Comparison of ENCODE assay signal across 8 cellular contexts in genomic region chr1:95086949-95087533, GRCh38. TPM values are rescaled to one million over a fixed set of nuclear protein-coding genes. Genes with fewer than 3 reads are reported as not detected.
DNase-seq lines count a peak whose midpoint lies in the region; ATAC-seq, FAIRE-seq and TF ChIP-seq lines count a peak whose summit lies in the region.

No MANE protein-coding gene starts in this region.

- DNase-seq in AG09319 (ENCODE audit: extremely low read depth, low read depth) (peak; percentile 52), astrocyte (ENCODE audit: low read depth) (peak; percentile 88), left lobe of liver (ENCODE audit: low spot score) (no peak)
- DNase-seq in stimulated activated CD4-positive, alpha-beta T cell treated with anti-CD3 and anti-CD28 coated beads, Interleukin-2, amount 100 ng/mL, for 48 hours, result no peak
- DNase-seq in stimulated activated naive CD4-positive, alpha-beta T cell (lab: John Stamatoyannopoulos, UW), result no peak
- no peak for DNase-seq in activated CD4-positive, alpha-beta T cell treated with anti-CD3 and anti-CD28 coated beads, Interleukin-2, amount 50 U/mL, for 4 hours

- no peaks in the 10 kb centered on the region for H3K79me2 ChIP-seq in astrocyte (ENCODE audit: insufficient read depth, low read length)

- H3K4me3 ChIP-seq in astrocyte (ENCODE audit: insufficient read depth, low read depth, low read length), result no peak overlapping the region

- TF ChIP-seq CTCF in AG09319 (IDR thresholded peaks at IDR 0.05; ENCODE audit: low read depth, low read length) (no peak), astrocyte (IDR thresholded peaks at IDR 0.05; ENCODE audit: insufficient read depth, low read depth, low read length) (no peak)

- H3K9ac ChIP-seq in astrocyte (ENCODE audit: low read length), result peak overlapping the region; percentile 5

- H3K4me3 Mint-ChIP-seq in astrocyte (ENCODE audit: unreplicated experiment), result no peak overlapping the region

- no peaks in the 10 kb centered on the region for H4K20me1 ChIP-seq in astrocyte (ENCODE audit: insufficient read depth, low read length)

- peak overlapping the region; percentile 65 for H3K4me2 ChIP-seq in astrocyte (ENCODE audit: low read length)

- no peaks in the 10 kb centered on the region for H3K27me3 ChIP-seq in astrocyte (ENCODE audit: insufficient read depth, low read length)

- H3K36me3 ChIP-seq in astrocyte (ENCODE audit: insufficient read depth, low read length), result no peaks in the 10 kb centered on the region

- H3K27ac ChIP-seq in astrocyte (ENCODE audit: low read depth, low read length), result peak overlapping the region; percentile 56

- H3K9me3 Mint-ChIP-seq in astrocyte (ENCODE audit: unreplicated experiment), result no peaks in the 10 kb centered on the region

- peaks cover 2% of the 10 kb centered on the region for H3K9me3 ChIP-seq in astrocyte (ENCODE audit: insufficient read depth, low read depth, low read length)

- peak overlapping the region; percentile 94 for H3K27ac Mint-ChIP-seq in astrocyte (ENCODE audit: unreplicated experiment)

- H3K27me3 Mint-ChIP-seq in astrocyte (ENCODE audit: low read depth, unreplicated experiment), result no peaks in the 10 kb centered on the region

- peaks cover 9% of the 10 kb centered on the region for H3K4me1 ChIP-seq in astrocyte (ENCODE audit: insufficient read depth, low read length)

- FAIRE-seq in astrocyte (lab: Jason Lieb, UNC), result peak; percentile 94

- peaks cover 8% of the 10 kb centered on the region for H3K4me1 Mint-ChIP-seq in astrocyte (ENCODE audit: low read depth, unreplicated experiment)

- H2AFZ ChIP-seq in astrocyte (ENCODE audit: low read depth, low read length), result no peak overlapping the region

- H3K36me3 Mint-ChIP-seq in astrocyte (ENCODE audit: low read depth, unreplicated experiment), result no peaks in the 10 kb centered on the region

- ATAC-seq in HG03378 (IDR thresholded peaks at IDR 0.05; ENCODE audit: unreplicated experiment) (peak; percentile 85), left lobe of liver (peak; percentile 87), HG02884 (IDR thresholded peaks at IDR 0.05; ENCODE audit: unreplicated experiment) (no peak)

RNA-seq across cellular contexts. Expression of gene ALG14, which starts 14.3 kb away (rescaled TPM):
- total RNA-seq in astrocyte (6.9 and 8.1 TPM in 2 replicates), left lobe of liver (5.4 TPM)

RNA-seq across cellular contexts. Expression of gene TLCD4, which starts 30.1 kb away (rescaled TPM):
- total RNA-seq in astrocyte (0.99 and 1.8 TPM in 2 replicates), left lobe of liver (174 TPM)

Comparison
In these comparisons a context has a peak if more than half of its experiments do, and no peak if none do; other contexts are left out.
1. DNase-seq: peak in AG09319 (single experiment) and astrocyte (single experiment); none in left lobe of liver (single experiment), stimulated activated CD4-positive, alpha-beta T cell treated with anti-CD3 and anti-CD28 coated beads, Interleukin-2, amount 100 ng/mL, for 48 hours (0 of 2), stimulated activated naive CD4-positive, alpha-beta T cell (0 of 6) and activated CD4-positive, alpha-beta T cell treated with anti-CD3 and anti-CD28 coated beads, Interleukin-2, amount 50 U/mL, for 4 hours (0 of 2).
2. RNA of gene TLCD4, which starts 30.1 kb away (total RNA-seq): 174 TPM in left lobe of liver (single experiment); 0.99 to 1.8 TPM in astrocyte; every median in the first group is over 10 times any median in the second.